Comparison of ENCODE assay signal across 1 cellular context in genomic region chr3:138412821-138413531, GRCh38.
TF ChIP-seq lines count a peak whose summit lies in the region.

No MANE protein-coding gene starts in this region.

TF ChIP-seq in SK-N-SH, 30 proteins besides CTCF, POLR2A, EP300 and RAD21 (continued from another document):
- TF ChIP-seq PBX3 (IDR thresholded peaks at IDR 0.05) (no peak), SMC3 (IDR thresholded peaks at IDR 0.05; ENCODE audit: low read depth, low read length) (no peak)
TF ChIP-seq in SK-N-SH: peak in this region for 0.
